28 cellular contexts compared by ENCODE assay signal in the genomic region with DNA sequence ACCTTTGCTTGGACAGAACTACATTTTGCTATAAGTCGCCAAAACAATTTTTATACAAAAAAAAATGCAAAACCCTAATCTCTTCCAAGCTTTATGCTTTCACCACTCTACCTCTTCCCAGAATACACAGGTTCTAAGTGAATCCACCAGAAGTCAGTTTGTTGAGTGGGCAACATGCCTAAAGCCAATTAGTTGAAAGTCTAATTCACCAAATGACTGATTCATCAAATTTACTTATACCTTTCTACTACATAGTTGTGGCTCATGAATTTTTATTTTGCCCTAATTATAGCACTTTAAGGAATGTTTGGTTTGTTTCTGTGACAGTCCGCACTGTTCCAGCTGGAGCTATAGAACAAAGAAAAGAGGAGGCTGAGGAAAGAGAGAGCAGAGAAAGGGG.
A peak's percentile ranks its signal among the peaks of the same experiment; 100 is the strongest.
DNase-seq lines count a peak whose midpoint lies in the region; ATAC-seq, FAIRE-seq and TF ChIP-seq lines count a peak whose summit lies in the region.
"Had no signal": no experiment of that assay in that cellular context is flagged by ENCODE, and none has a peak within 500 bp of the region (broad histone marks: within the 10 kb centered on the region; RNA-seq: fewer than 3 reads in every experiment).

No MANE protein-coding gene starts in this region.

- H3K4me3 Mint-ChIP-seq in glutamatergic neuron (ENCODE audit: unreplicated experiment) (no peak overlapping the region), Caco-2 (ENCODE audit: unreplicated experiment) (no peak overlapping the region)
- no peak overlapping the region for H3K4me3 Mint-ChIP-seq in naive thymus-derived CD4-positive, alpha-beta T cell
- H3K4me3 Mint-ChIP-seq: B cell; CD8-positive, alpha-beta T cell; T-helper 1 cell treated with Interleukin-12 subunit alpha and Interleukin-12 subunit beta and Interleukin-4 antibody, amounts not matched to agents 30 μg/mL and 1 μg/mL, for 36 hours had no signal

- H3K9me3 Mint-ChIP-seq in glutamatergic neuron (ENCODE audit: unreplicated experiment) (peaks cover 1% of the 10 kb centered on the region), Caco-2 (ENCODE audit: unreplicated experiment) (no peaks in the 10 kb centered on the region)
- H3K9me3 Mint-ChIP-seq in naive thymus-derived CD4-positive, alpha-beta T cell = peaks cover 0 to 10% (median 4%) of the 10 kb centered on the region in 11 donors

- no peaks in the 10 kb centered on the region for H3K27me3 ChIP-seq in HCT116 (ENCODE audit: insufficient read depth, low read length)
- H3K27me3 ChIP-seq in Caco-2 (replicated peaks; ENCODE audit: control insufficient read depth, insufficient read depth, low read length) = no peaks in the 10 kb centered on the region
- H3K27me3 ChIP-seq in naive thymus-derived CD4-positive, alpha-beta T cell (ENCODE audit: control insufficient read depth in 2 of 2, insufficient read depth in 2 of 2, low read length in 2 of 2) = no peaks in the 10 kb centered on the region

- H3K27ac ChIP-seq in A549 (peak overlapping the region; percentile 52 to 74; a peak in 5 of 6 replicates), HCT116 (ENCODE audit: low read depth, low read length) (no peak overlapping the region)
- no peak overlapping the region for H3K27ac ChIP-seq in naive thymus-derived CD4-positive, alpha-beta T cell (ENCODE audit: low read depth, low read length)
- H3K27ac ChIP-seq: C4-2B, RWPE1, SK-N-MC had no signal

- H2AFZ ChIP-seq in HCT116 (ENCODE audit: low read depth, low read length, poor library complexity, severe bottlenecking) = peak overlapping the region; percentile 92

- H3K27me3 Mint-ChIP-seq in glutamatergic neuron (ENCODE audit: unreplicated experiment) (no peaks in the 10 kb centered on the region), Caco-2 (ENCODE audit: insufficient read depth, unreplicated experiment) (no peaks in the 10 kb centered on the region)
- peaks cover 0 to 2% (median 0%) of the 10 kb centered on the region in 5 donors for H3K27me3 Mint-ChIP-seq in naive thymus-derived CD4-positive, alpha-beta T cell
- H3K27me3 Mint-ChIP-seq: B cell had no signal

- no peak for TF ChIP-seq RAD21 in A549 (conservative IDR thresholded peaks at IDR 0.05 in 1 of 2, IDR thresholded peaks at IDR 0.05 in 1 of 2)
- no peak for TF ChIP-seq RAD21 in HCT116 (IDR thresholded peaks at IDR 0.05; ENCODE audit: low read depth)

- H4K20me1 ChIP-seq in HCT116 (ENCODE audit: insufficient read depth) = no peaks in the 10 kb centered on the region

- 45% methylated on average over 2 of the region's 2 CpGs for WGBS in A549 (ENCODE audit: missing lambda C conversion rate)

- intact Hi-C loops in HCT116 (cut with micrococcal nuclease) = loop anchor here (5.0 kb wide), 1 partner anchor 267 kb away; the partner anchor contains the start of gene TGFBR2
- intact Hi-C loops in Caco-2 (cut with micrococcal nuclease; ENCODE audit: unreplicated experiment) = loop anchor here (10.0 kb wide), 1 partner anchor 254 kb away; no protein-coding TSS in a partner anchor
- intact Hi-C loops in naive thymus-derived CD4-positive, alpha-beta T cell (cut with micrococcal nuclease) = no loop called here

- no peaks in the 10 kb centered on the region for H3K9me3 ChIP-seq in A549
- H3K9me3 ChIP-seq in HCT116 (ENCODE audit: control insufficient read depth in 1 of 2, insufficient read depth in 1 of 2, low read depth in 1 of 2, low read length in 2 of 2) = no peaks in the 10 kb centered on the region
- no peaks in the 10 kb centered on the region for H3K9me3 ChIP-seq in Caco-2
- H3K9me3 ChIP-seq in naive thymus-derived CD4-positive, alpha-beta T cell (ENCODE audit: control insufficient read depth in 2 of 3, low read length in 3 of 3) = no peaks in the 10 kb centered on the region

- no peak for ATAC-seq in A549
- ATAC-seq in HCT116 = no peak
- ATAC-seq in naive thymus-derived CD4-positive, alpha-beta T cell = no peak
- no peak for ATAC-seq in HG02981 (IDR thresholded peaks at IDR 0.05; ENCODE audit: unreplicated experiment)
- ATAC-seq: CD8-positive, alpha-beta T cell had no signal

- no peaks in the 10 kb centered on the region for H3K36me3 ChIP-seq in HCT116 (ENCODE audit: control insufficient read depth in 1 of 2, insufficient read depth in 2 of 2, low read length in 2 of 2)
- no peaks in the 10 kb centered on the region for H3K36me3 ChIP-seq in Caco-2 (ENCODE audit: control insufficient read depth, insufficient read depth, low read length)
- H3K36me3 ChIP-seq in naive thymus-derived CD4-positive, alpha-beta T cell (ENCODE audit: control insufficient read depth in 2 of 3, insufficient read depth in 3 of 3, low read length in 3 of 3) = no peaks in the 10 kb centered on the region

- H3K27ac Mint-ChIP-seq in glutamatergic neuron (ENCODE audit: unreplicated experiment) = peak overlapping the region; percentile 10
- no peak overlapping the region for H3K27ac Mint-ChIP-seq in Caco-2 (ENCODE audit: unreplicated experiment)
- H3K27ac Mint-ChIP-seq in naive thymus-derived CD4-positive, alpha-beta T cell = no peak overlapping the region
- H3K27ac Mint-ChIP-seq: B cell; CD8-positive, alpha-beta T cell; T-helper 1 cell treated with Interleukin-12 subunit alpha and Interleukin-12 subunit beta and Interleukin-4 antibody, amounts not matched to agents 30 μg/mL and 1 μg/mL, for 36 hours had no signal

- H3K4me2 ChIP-seq in A549 = no peak overlapping the region
- no peak overlapping the region for H3K4me2 ChIP-seq in HCT116 (ENCODE audit: low read length)

- FAIRE-seq in A549 (lab: Jason Lieb, UNC) = no peak
- FAIRE-seq: GM12891, HTR-8/SVneo had no signal

- H3K4me3 ChIP-seq in A549 (no peak overlapping the region), HCT116 (replicated peaks in 1 of 2; ENCODE audit: low read depth in 1 of 2, low read length in 2 of 2) (no peak overlapping the region), Caco-2 (ENCODE audit: low read depth, low read length) (no peak overlapping the region)
- H3K4me3 ChIP-seq in naive thymus-derived CD4-positive, alpha-beta T cell (ENCODE audit: low read length) = no peak overlapping the region
- H3K4me3 ChIP-seq: SK-N-MC had no signal

- no peaks in the 10 kb centered on the region for H3K9me2 ChIP-seq in HCT116 (ENCODE audit: insufficient read depth)

- H3K36me3 Mint-ChIP-seq in glutamatergic neuron (ENCODE audit: unreplicated experiment) (no peaks in the 10 kb centered on the region), Caco-2 (ENCODE audit: insufficient read depth, unreplicated experiment) (peaks cover 6% of the 10 kb centered on the region)
- peaks cover 0 to 18% (median 0%) of the 10 kb centered on the region in 5 donors for H3K36me3 Mint-ChIP-seq in naive thymus-derived CD4-positive, alpha-beta T cell

- TF ChIP-seq EP300 in A549 (IDR thresholded peaks at IDR 0.05) = no peak

- BruUV-seq in HCT116 (replicated peaks; lab: Mats Ljungman, UMichigan) (no TSS peak), Caco-2 (replicated peaks; lab: Mats Ljungman, UMichigan) (no TSS peak)

- DNase-seq in A549 (ENCODE audit: low read depth in 1 of 2, low spot score in 1 of 2) = no peak
- DNase-seq in HCT116 (ENCODE audit: low read depth, low spot score) = no peak
- DNase-seq in NCI-H2081 treated with DMSO at 0.1 percent for 48 hours (lab: John Stamatoyannopoulos, UW) = peak; percentile 39
- DNase-seq in glutamatergic neuron = no peak
- no peak for DNase-seq in Caco-2
- no peak for DNase-seq in naive thymus-derived CD4-positive, alpha-beta T cell
- DNase-seq: CD8-positive, alpha-beta T cell; DMS 273 treated with DMSO at 0.1 percent for 48 hours; DMS79 treated with DMSO at 0.1 percent for 48 hours; GF-D8; KBM-7; MM.1S; NCI-H1048; NCI-H1436; NCI-H187; NCI-H446; NCI-H524 treated with DMSO at 0.1 percent for 48 hours; NCI-H82; SHP77 treated with DMSO at 0.1 percent for 48 hours; SW 1271 had no signal

- TF ChIP-seq POLR2A in A549 (IDR thresholded peaks at IDR 0.05; ENCODE audit: low read length) (no peak), HCT116 (IDR thresholded peaks at IDR 0.05; ENCODE audit: borderline replicate concordance, extremely low read depth, insufficient read depth, insufficient read length) (no peak)

- no peak overlapping the region for H3K9ac ChIP-seq in HCT116 (ENCODE audit: low read length)

- no peak for TF ChIP-seq CTCF in A549 (IDR thresholded peaks at IDR 0.05)
- no peak for TF ChIP-seq CTCF in HCT116 (IDR thresholded peaks at IDR 0.05 in 2 of 3, conservative IDR thresholded peaks at IDR 0.05 in 1 of 3; ENCODE audit: borderline replicate concordance in 1 of 3, insufficient read depth in 1 of 3, low read depth in 2 of 3, low read length in 2 of 3)
- TF ChIP-seq CTCF in glutamatergic neuron (IDR thresholded peaks at IDR 0.05; ENCODE audit: partially characterized antibody, unreplicated experiment) = no peak
- TF ChIP-seq CTCF in Caco-2 (IDR thresholded peaks at IDR 0.05; ENCODE audit: insufficient read depth in 1 of 2, low read depth in 1 of 2, low read length in 1 of 2, severe bottlenecking in 1 of 2, unreplicated experiment in 1 of 2) = no peak

- RAD21 ChIA-PET in HCT116 (lab: Charles Lee; ENCODE audit: low non-redundant PET in 1 of 2, low total read pairs in 2 of 2, uncharacterized antibody in 2 of 2, unreplicated experiment in 2 of 2) = no interaction called here

- H3K79me2 ChIP-seq in HCT116 (ENCODE audit: insufficient read depth, low read length) = no peaks in the 10 kb centered on the region

- H3K4me1 Mint-ChIP-seq in glutamatergic neuron (ENCODE audit: low read depth, unreplicated experiment) = no peaks in the 10 kb centered on the region
- H3K4me1 Mint-ChIP-seq in Caco-2 (ENCODE audit: low read depth, unreplicated experiment) = peaks cover 29% of the 10 kb centered on the region
- peaks cover 2 to 21% (median 13%) of the 10 kb centered on the region in 7 donors for H3K4me1 Mint-ChIP-seq in naive thymus-derived CD4-positive, alpha-beta T cell
- H3K4me1 Mint-ChIP-seq: B cell had no signal

- CTCF ChIA-PET in A549 (lab: Yijun Ruan, JAX) = interaction anchor here (1.2 kb wide), 1 partner anchor 47 kb away, joined by 3 read pairs; no protein-coding TSS in a partner anchor
- CTCF ChIA-PET in HCT116 (lab: Charles Lee) = no interaction called here
- CTCF ChIA-PET in Caco-2 (lab: Charles Lee) = no interaction called here
- CTCF ChIA-PET in naive thymus-derived CD4-positive, alpha-beta T cell (lab: Charles Lee) = no interaction called here

- POLR2A ChIA-PET in A549 (lab: Yijun Ruan, JAX) (no interaction called here), HCT116 (lab: Charles Lee) (no interaction called here), Caco-2 (lab: Charles Lee) (no interaction called here)
- POLR2A ChIA-PET in naive thymus-derived CD4-positive, alpha-beta T cell (lab: Charles Lee) = interaction anchor here (1.1 kb wide), 1 partner anchor 26 kb away, joined by 5 read pairs; no protein-coding TSS in a partner anchor

- peaks cover 40% of the 10 kb centered on the region for H3K4me1 ChIP-seq in A549
- H3K4me1 ChIP-seq in HCT116 (ENCODE audit: control insufficient read depth in 1 of 2, insufficient read depth in 2 of 2, low read length in 2 of 2) = peaks cover 17 to 38% of the 10 kb centered on the region in 2 experiments
- peaks cover 33% of the 10 kb centered on the region for H3K4me1 ChIP-seq in Caco-2
- H3K4me1 ChIP-seq in naive thymus-derived CD4-positive, alpha-beta T cell (ENCODE audit: control insufficient read depth in 2 of 2, insufficient read depth in 2 of 2, low read length in 2 of 2) = no peaks in the 10 kb centered on the region

TF ChIP-seq in A549, 52 proteins besides CTCF, POLR2A, EP300 and RAD21 (continues in another document):
- TF ChIP-seq CBX2 (IDR thresholded peaks at IDR 0.05; ENCODE audit: borderline replicate concordance, low read depth) = no peak

TF ChIP-seq in HCT116, 20 proteins besides CTCF, POLR2A, EP300 and RAD21 (continues in another document):
- no peak for TF ChIP-seq ZFX (IDR thresholded peaks at IDR 0.05)

Comparison
In these comparisons a context has a peak if more than half of its experiments do, and no peak if none do; other contexts are left out.
1. H3K27ac ChIP-seq: peak in A549 (2 of 2); none in HCT116 (single experiment) and naive thymus-derived CD4-positive, alpha-beta T cell (single experiment).
2. intact Hi-C loops: an anchor here in HCT116 (5.0 kb wide) and Caco-2 (10.0 kb wide); none called in naive thymus-derived CD4-positive, alpha-beta T cell.